14 cellular contexts compared by ENCODE assay signal in the genomic region with DNA sequence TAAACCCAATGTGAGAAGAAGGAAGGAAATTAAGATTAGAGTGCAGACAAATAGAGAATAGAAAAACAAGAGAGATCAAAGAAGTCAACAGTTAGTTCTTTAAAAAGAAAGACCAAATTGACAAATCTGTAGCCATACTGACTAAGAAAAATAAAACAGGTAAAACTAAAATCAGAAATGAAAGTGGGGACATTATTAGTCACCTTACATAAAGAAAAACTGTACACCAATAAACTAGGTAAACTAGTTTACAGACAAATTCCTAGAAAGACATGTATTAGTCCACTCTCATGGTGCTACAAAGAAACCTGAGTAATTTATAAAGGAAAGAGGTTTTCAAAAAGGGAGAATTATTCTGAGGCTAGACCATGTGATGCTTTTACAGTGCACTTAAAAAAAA.
DNase-seq lines count a peak whose midpoint lies in the region; ATAC-seq, FAIRE-seq and TF ChIP-seq lines count a peak whose summit lies in the region.
"Had no signal": no experiment of that assay in that cellular context is flagged by ENCODE, and none has a peak within 500 bp of the region (broad histone marks: within the 10 kb centered on the region; RNA-seq: fewer than 3 reads in every experiment).

No MANE protein-coding gene starts in this region.

- H3K4me1 Mint-ChIP-seq in activated T-cell treated with anti-CD3 and anti-CD28 coated beads, Interleukin-2, amount 50 U/mL, for 24 hours (ENCODE audit: low read depth), result peaks cover 16% of the 10 kb centered on the region

- no peak overlapping the region for H3K4me3 Mint-ChIP-seq in activated T-cell treated with anti-CD3 and anti-CD28 coated beads, Interleukin-2, amount 50 U/mL, for 24 hours
- H3K4me3 Mint-ChIP-seq: activated naive CD4-positive, alpha-beta T cell treated with anti-CD3 and anti-CD28 coated beads for 36 hours; HFFc6 had no signal

- no peaks in the 10 kb centered on the region for H3K27me3 ChIP-seq in brain microvascular endothelial cell (replicated peaks)
- H3K27me3 ChIP-seq: right lobe of liver had no signal

- H3K27ac ChIP-seq in brain microvascular endothelial cell, result no peak overlapping the region
- H3K27ac ChIP-seq: right lobe of liver, thoracic aorta had no signal

- no peak for DNase-seq in activated T-cell treated with anti-CD3 and anti-CD28 coated beads, Interleukin-2, amount 50 U/mL, for 24 hours
- DNase-seq in activated T-cell treated with anti-CD3 and anti-CD28 coated beads, Interleukin-2, amount 50 U/mL, for 1 hour, result no peak
- no peak for DNase-seq in SKM-1 treated with dmso at 0.1 percent for 144 hours (lab: John Stamatoyannopoulos, UW; ENCODE audit: unreplicated experiment)
- no peak for DNase-seq in brain microvascular endothelial cell
- DNase-seq in NAMALWA (ENCODE audit: low spot score), result no peak
- DNase-seq: activated naive CD4-positive, alpha-beta T cell treated with anti-CD3 and anti-CD28 coated beads for 36 hours; DMS153; HFFc6; NCI-H226; right lobe of liver had no signal

- H3K9me3 Mint-ChIP-seq in activated T-cell treated with anti-CD3 and anti-CD28 coated beads, Interleukin-2, amount 50 U/mL, for 24 hours, result no peaks in the 10 kb centered on the region
- H3K9me3 Mint-ChIP-seq: activated naive CD4-positive, alpha-beta T cell treated with anti-CD3 and anti-CD28 coated beads for 36 hours; HFFc6 had no signal

- H3K4me3 ChIP-seq in brain microvascular endothelial cell (ENCODE audit: low read depth, low read length), result no peak overlapping the region
- H3K4me3 ChIP-seq: right lobe of liver, thoracic aorta had no signal

- peak; percentile 45 for FAIRE-seq in islet of Langerhans (lab: Jason Lieb, UNC)

- in situ Hi-C loops in brain microvascular endothelial cell (cut with HindIII; ENCODE audit: low pct_ligation_motif_present, low sequenced_read_pairs), result no loop called here

- no peaks in the 10 kb centered on the region for H3K27me3 Mint-ChIP-seq in activated T-cell treated with anti-CD3 and anti-CD28 coated beads, Interleukin-2, amount 50 U/mL, for 24 hours

- TF ChIP-seq CTCF in brain microvascular endothelial cell (IDR thresholded peaks at IDR 0.05; ENCODE audit: low read depth, low read length, missing control alignments), result no peak

- peaks cover 69% of the 10 kb centered on the region for H3K36me3 Mint-ChIP-seq in activated T-cell treated with anti-CD3 and anti-CD28 coated beads, Interleukin-2, amount 50 U/mL, for 24 hours (ENCODE audit: low read depth)

- ATAC-seq in GM21717 (IDR thresholded peaks at IDR 0.05; ENCODE audit: unreplicated experiment) (peak; percentile 85), HG03159 (IDR thresholded peaks at IDR 0.05; ENCODE audit: unreplicated experiment) (peak; percentile 81)
- ATAC-seq: right lobe of liver had no signal

- peak overlapping the region; percentile 47 for H3K27ac Mint-ChIP-seq in activated T-cell treated with anti-CD3 and anti-CD28 coated beads, Interleukin-2, amount 50 U/mL, for 24 hours
- H3K27ac Mint-ChIP-seq: activated naive CD4-positive, alpha-beta T cell treated with anti-CD3 and anti-CD28 coated beads for 36 hours; HFFc6 had no signal

- H3K36me3 ChIP-seq in brain microvascular endothelial cell (replicated peaks), result peaks cover 26% of the 10 kb centered on the region
